In the genomic region with DNA sequence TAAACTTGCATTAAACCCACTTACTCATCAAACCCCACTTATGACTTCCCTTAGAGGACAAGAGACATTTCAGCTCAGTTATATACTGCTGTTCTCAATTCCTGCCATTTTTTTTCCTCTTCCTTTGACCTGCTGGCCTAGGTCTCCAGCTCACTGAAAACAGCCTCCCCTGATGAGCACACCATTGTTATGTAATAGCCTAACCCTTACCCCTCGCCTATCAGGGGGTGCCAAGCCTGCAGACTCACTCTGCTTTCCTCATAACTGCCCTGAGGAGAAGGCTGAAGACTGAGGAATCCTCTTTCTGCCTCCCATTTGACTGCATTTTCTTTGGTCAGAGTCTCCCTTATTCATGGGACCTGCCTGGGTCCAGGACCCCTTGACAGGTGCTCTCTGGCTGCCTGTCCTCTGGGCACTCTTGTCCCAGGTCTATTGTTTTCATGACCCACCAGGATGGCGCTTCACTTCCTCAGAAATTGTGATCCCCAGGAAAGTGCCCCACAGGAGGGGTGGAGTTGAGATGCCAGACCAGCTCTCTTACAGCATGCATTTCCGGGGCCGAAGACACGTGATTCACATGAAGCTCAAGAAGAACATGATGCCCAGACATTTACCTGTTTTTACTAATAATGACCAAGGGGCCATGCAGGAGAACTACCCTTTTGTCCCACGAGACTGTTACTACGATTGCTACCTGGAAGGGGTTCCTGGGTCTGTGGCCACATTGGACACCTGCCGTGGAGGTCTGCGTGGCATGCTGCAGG, we compare ENCODE assay signal across 3 cellular contexts. TPM values are rescaled to one million over a fixed set of nuclear protein-coding genes. Genes with fewer than 3 reads are reported as not detected.
"Had no signal": no experiment of that assay in that cellular context is flagged by ENCODE, and none has a peak within 500 bp of the region (broad histone marks: within the 10 kb centered on the region; RNA-seq: fewer than 3 reads in every experiment).

No MANE protein-coding gene starts in this region.

RNA-seq across cellular contexts. Expression of a gene that starts 41.3 kb away (rescaled TPM):
- total RNA-seq: activated CD8-positive, alpha-beta memory T cell treated with anti-CD3 and anti-CD28 coated beads, Interleukin-2, amount 10 ng/mL, durations not matched to agents 7 days and 5 days; activated CD8-positive, alpha-beta T cell treated with anti-CD3 and anti-CD28 coated beads, Interleukin-2, amount 10 ng/mL, durations not matched to agents 7 days and 5 days had no signal
- polyA plus RNA-seq: aorta had no signal
